ENCODE assay signal across 8 cellular contexts in genomic region chr4:49120804-49121203, GRCh38.
A peak's percentile ranks its signal among the peaks of the same experiment; 100 is the strongest.
DNase-seq lines count a peak whose midpoint lies in the region; ATAC-seq, FAIRE-seq and TF ChIP-seq lines count a peak whose summit lies in the region.
"Not testable (repeated sequence)": the region's sequence is repeated elsewhere in the genome, so short reads cannot be mapped to it uniquely, and the experiment has no call there.

No MANE protein-coding gene starts in this region.

- H3K4me1 ChIP-seq in HepG2 (ENCODE audit: insufficient read depth, low read length) = not testable (repeated sequence)

- H3K36me3 ChIP-seq in HepG2 (replicated peaks in 1 of 2; ENCODE audit: control insufficient read depth in 1 of 2, insufficient read depth in 2 of 2, low read length in 2 of 2) = not testable (repeated sequence)

- not testable (repeated sequence) for FAIRE-seq in HepG2 (lab: Jason Lieb, UNC)

- H3K9ac ChIP-seq in HepG2 (ENCODE audit: insufficient read depth, low read depth, low read length) = not testable (repeated sequence)

- not testable (repeated sequence) for H4K20me1 ChIP-seq in HepG2 (ENCODE audit: insufficient read depth, low read length)

- TF ChIP-seq POLR2A in HepG2 (IDR thresholded peaks at IDR 0.05; ENCODE audit: insufficient read depth in 1 of 2, low read depth in 2 of 2, low read length in 2 of 2) = not testable (repeated sequence)

- intact Hi-C loops in HepG2 (cut with micrococcal nuclease; ENCODE audit: unreplicated experiment) = not testable (repeated sequence)

- not testable (repeated sequence) for H3K27ac ChIP-seq in HepG2 (ENCODE audit: extremely low read length, insufficient read depth, low read length)

- TF ChIP-seq EP300 in HepG2 (IDR thresholded peaks at IDR 0.05; ENCODE audit: low read depth in 2 of 2, low read length in 2 of 2); HepG2 (CRISPR knock-in tag; IDR thresholded peaks at IDR 0.05; ENCODE audit: borderline replicate concordance): not testable (repeated sequence)

- not testable (repeated sequence) for H3K79me2 ChIP-seq in HepG2 (ENCODE audit: insufficient read depth, low read length)

- WGBS in HepG2 (ENCODE audit: low lambda C conversion rate) = 7% methylated on average over 10 of the region's 10 CpGs

- ATAC-seq in GM21526 (IDR thresholded peaks at IDR 0.05; ENCODE audit: low FRiP score, unreplicated experiment) = peak; percentile 40
- peak; percentile 52 for ATAC-seq in HG03135 (IDR thresholded peaks at IDR 0.05; ENCODE audit: unreplicated experiment)
- peak; percentile 57 for ATAC-seq in HepG2

- not testable (repeated sequence) for H3K4me3 ChIP-seq in astrocyte of the spinal cord (ENCODE audit: low read depth, low read length); HepG2 (replicated peaks in 1 of 3; ENCODE audit: insufficient read depth in 1 of 3, low read depth in 2 of 3, low read length in 3 of 3)

- TF ChIP-seq CTCF in astrocyte of the spinal cord (IDR thresholded peaks at IDR 0.05; ENCODE audit: low read depth, low read length); HepG2 (CRISPR knock-in tag; IDR thresholded peaks at IDR 0.05): not testable (repeated sequence)

- CTCF ChIA-PET in HepG2 (lab: Yijun Ruan, JAX; ENCODE audit: low intra/inter-chr PET ratio, low total read pairs) = not testable (repeated sequence)

- not testable (repeated sequence) for H3K27me3 ChIP-seq in HepG2 (ENCODE audit: control insufficient read depth in 1 of 2, insufficient read depth in 2 of 2, low read length in 2 of 2)

- not testable (repeated sequence) for H2AFZ ChIP-seq in HepG2 (ENCODE audit: low read length)

- not testable (repeated sequence) for TF ChIP-seq RAD21 in HepG2 (CRISPR knock-in tag; IDR thresholded peaks at IDR 0.05)

- peak; percentile 38 for DNase-seq in EH (ENCODE audit: low read depth)
- peak; percentile 27 for DNase-seq in NCI-H226
- DNase-seq in astrocyte of the spinal cord (ENCODE audit: low read depth, low spot score) = peak; percentile 48
- DNase-seq in fibroblast of peridontal ligament (ENCODE audit: extremely low read depth) = peak; percentile 53
- DNase-seq in HepG2 (ENCODE audit: low spot score) = peak; percentile 54
- peak; percentile 31 for DNase-seq in smooth muscle cell of the brain vasculature (ENCODE audit: low read depth, low spot score)

- POLR2A ChIA-PET in HepG2 (lab: Yijun Ruan, JAX) = not testable (repeated sequence)

- BruUV-seq in HepG2 (replicated peaks; lab: Mats Ljungman, UMichigan) = not testable (repeated sequence)

- peaks cover 58% of the 10 kb centered on the region for H3K9me3 ChIP-seq in HepG2 (ENCODE audit: low read length)

- in situ Hi-C loops in astrocyte of the spinal cord (cut with HindIII; ENCODE audit: low sequenced_read_pairs); HepG2 (cut with HindIII; ENCODE audit: extremely low pct_ligation_motif_present, low pct_unique_long_range_greater_than_20kb): not testable (repeated sequence)

- H3K4me2 ChIP-seq in HepG2 (ENCODE audit: low read depth, low read length) = not testable (repeated sequence)

TF ChIP-seq in HepG2, 621 proteins besides CTCF, POLR2A, EP300 and RAD21:
- TF ChIP-seq PLRG1 (conservative IDR thresholded peaks at IDR 0.05) (0 out of 2 replicates have a peak, but pooled peaks have one; percentile 56), NONO (IDR thresholded peaks at IDR 0.05) (0 out of 2 replicates have a peak, but pooled peaks have one; percentile 31)
- not testable (repeated sequence) for TF ChIP-seq NONO (CRISPR knock-in tag; conservative IDR thresholded peaks at IDR 0.05)
- TF ChIP-seq, protein P1, sequence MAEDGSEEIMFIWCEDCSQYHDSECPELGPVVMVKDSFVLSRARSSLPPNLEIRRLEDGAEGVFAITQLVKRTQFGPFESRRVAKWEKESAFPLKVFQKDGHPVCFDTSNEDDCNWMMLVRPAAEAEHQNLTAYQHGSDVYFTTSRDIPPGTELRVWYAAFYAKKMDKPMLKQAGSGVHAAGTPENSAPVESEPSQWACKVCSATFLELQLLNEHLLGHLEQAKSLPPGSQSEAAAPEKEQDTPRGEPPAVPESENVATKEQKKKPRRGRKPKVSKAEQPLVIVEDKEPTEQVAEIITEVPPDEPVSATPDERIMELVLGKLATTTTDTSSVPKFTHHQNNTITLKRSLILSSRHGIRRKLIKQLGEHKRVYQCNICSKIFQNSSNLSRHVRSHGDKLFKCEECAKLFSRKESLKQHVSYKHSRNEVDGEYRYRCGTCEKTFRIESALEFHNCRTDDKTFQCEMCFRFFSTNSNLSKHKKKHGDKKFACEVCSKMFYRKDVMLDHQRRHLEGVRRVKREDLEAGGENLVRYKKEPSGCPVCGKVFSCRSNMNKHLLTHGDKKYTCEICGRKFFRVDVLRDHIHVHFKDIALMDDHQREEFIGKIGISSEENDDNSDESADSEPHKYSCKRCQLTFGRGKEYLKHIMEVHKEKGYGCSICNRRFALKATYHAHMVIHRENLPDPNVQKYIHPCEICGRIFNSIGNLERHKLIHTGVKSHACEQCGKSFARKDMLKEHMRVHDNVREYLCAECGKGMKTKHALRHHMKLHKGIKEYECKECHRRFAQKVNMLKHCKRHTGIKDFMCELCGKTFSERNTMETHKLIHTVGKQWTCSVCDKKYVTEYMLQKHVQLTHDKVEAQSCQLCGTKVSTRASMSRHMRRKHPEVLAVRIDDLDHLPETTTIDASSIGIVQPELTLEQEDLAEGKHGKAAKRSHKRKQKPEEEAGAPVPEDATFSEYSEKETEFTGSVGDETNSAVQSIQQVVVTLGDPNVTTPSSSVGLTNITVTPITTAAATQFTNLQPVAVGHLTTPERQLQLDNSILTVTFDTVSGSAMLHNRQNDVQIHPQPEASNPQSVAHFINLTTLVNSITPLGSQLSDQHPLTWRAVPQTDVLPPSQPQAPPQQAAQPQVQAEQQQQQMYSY (CRISPR knock-in tag; IDR thresholded peaks at IDR 0.05) = peak; percentile 72; the same call in 1 of the 2 replicates
